ENCODE assay signal across 8 cellular contexts in the genomic region with DNA sequence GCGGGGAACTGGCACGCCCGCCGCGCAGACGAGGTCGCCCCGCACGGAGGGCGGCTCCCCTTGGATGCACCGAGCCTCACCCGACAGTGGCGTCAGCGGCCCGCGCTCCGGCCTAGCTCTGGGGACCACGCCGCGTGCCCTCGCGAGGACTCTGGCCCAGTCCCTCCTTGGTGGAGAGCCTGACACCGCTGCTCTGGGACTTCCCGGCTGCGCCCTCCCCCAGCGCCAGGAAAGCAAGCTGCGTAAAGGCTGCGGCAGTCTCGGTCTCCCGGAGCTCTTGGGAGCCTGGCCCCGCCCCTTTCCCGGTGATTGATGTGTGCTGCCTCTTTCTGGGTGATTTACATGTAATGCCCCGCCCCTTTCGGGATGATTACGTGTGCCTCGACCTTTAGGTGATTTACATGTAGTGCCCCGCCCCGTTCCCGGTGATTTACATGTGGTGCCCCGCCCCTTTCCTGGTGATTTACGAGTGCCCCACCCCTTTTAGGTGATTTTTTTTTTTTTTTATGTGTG. TPM values are rescaled to one million over a fixed set of nuclear protein-coding genes. Genes with fewer than 3 reads are reported as not detected.
DNase-seq lines count a peak whose midpoint lies in the region; ATAC-seq and TF ChIP-seq lines count a peak whose summit lies in the region.

A gene (minus strand): TSS at position 248 of the 513 bp plus-strand sequence. CDS start 252 bp downstream, outside the sequence.

- no peaks in the 10 kb centered on the region for H3K27me3 ChIP-seq in AG04450 (ENCODE audit: control insufficient read depth, insufficient read depth, low read length)
- H3K27me3 ChIP-seq in kidney epithelial cell (ENCODE audit: control insufficient read depth, insufficient read depth, low read length): no peaks in the 10 kb centered on the region

- peak within 1 kb of the TSS; percentile 64 for H3K4me3 ChIP-seq in AG04450 (ENCODE audit: low read depth, low read length)
- peak within 1 kb of the TSS; percentile 62 for H3K4me3 ChIP-seq in kidney epithelial cell (ENCODE audit: low read depth, low read length)

- peak within 1 kb of the TSS; percentile 89 for H3K27ac ChIP-seq in AG04450 (ENCODE audit: low read depth, low read length)

- no peak for TF ChIP-seq CTCF in AG04450 (IDR thresholded peaks at IDR 0.05; ENCODE audit: low read depth, low read length)
- TF ChIP-seq CTCF in kidney epithelial cell (IDR thresholded peaks at IDR 0.05; ENCODE audit: insufficient read depth, low read length, poor library complexity, severe bottlenecking): no peak

- H3K9me3 ChIP-seq in AG04450 (ENCODE audit: control insufficient read depth, insufficient read depth, low read length): peaks cover 3% of the 10 kb centered on the region; the same call in 1 of the 2 replicates

- peak; percentile 80 for TF ChIP-seq POLR2A in GM18951 (IDR thresholded peaks at IDR 0.05; ENCODE audit: extremely low read depth, insufficient read depth, insufficient read length)

- in situ Hi-C loops in GM18951 (cut with MboI; ENCODE audit: low sequenced_read_pairs, unreplicated experiment): no loop called here

- CTCF ChIA-PET in AG04450 (lab: Charles Lee): no interaction called here

- peaks cover 6% of the 10 kb centered on the region for H3K36me3 ChIP-seq in kidney epithelial cell (ENCODE audit: control insufficient read depth, insufficient read depth, low read length)

- peak; percentile 92 for DNase-seq in AG04450 (ENCODE audit: low read depth, low spot score)
- DNase-seq in NCI-H446 (lab: John Stamatoyannopoulos, UW): peak; percentile 99
- peak; percentile 95 to 97 for DNase-seq in activated CD4-positive, alpha-beta T cell treated with anti-CD3 and anti-CD28 coated beads for 24 hours (ENCODE audit: low read depth in 2 of 2)
- peak; percentile 88 for DNase-seq in cerebellum (ENCODE audit: low spot score)
- peak; percentile 98 for DNase-seq in kidney epithelial cell (ENCODE audit: low read depth)
- DNase-seq in stimulated activated CD4-positive, alpha-beta T cell treated with anti-CD3 and anti-CD28 coated beads, Interleukin-15, amount 100 ng/mL, for 24 hours: peak; percentile 99

- peak; percentile 51 for ATAC-seq in HG03159 (IDR thresholded peaks at IDR 0.05; ENCODE audit: unreplicated experiment)

- POLR2A ChIA-PET in AG04450 (lab: Yijun Ruan, JAX): interaction anchor here (0.6 to 6.7 kb wide), 5 partner anchors 10 to 1851 kb away, joined by 3 to 87 read pairs (median 5); a partner anchor contains a TSS

RNA-seq across cellular contexts. Expression of the gene that starts here (rescaled TPM):
- 0.63 and 1.3 TPM in 2 replicates for polyA plus RNA-seq in AG04450 (2011; rRNA removed)
- polyA minus RNA-seq in AG04450 (2011; rRNA and poly(A)+ RNA removed): 1.7 and 1.9 TPM in 2 replicates
- total RNA-seq in cerebellum: 1.3 TPM
- 0.75 and 3.6 TPM in 2 replicates for total RNA-seq in kidney epithelial cell

Comparison
In these comparisons a context has a peak if more than half of its experiments do, and no peak if none do; other contexts are left out.
1. Peak in every context shown above with its lines: DNase-seq, ATAC-seq, H3K4me3 ChIP-seq and H3K27ac ChIP-seq.